ENCODE assay signal across 8 cellular contexts in the genomic region with DNA sequence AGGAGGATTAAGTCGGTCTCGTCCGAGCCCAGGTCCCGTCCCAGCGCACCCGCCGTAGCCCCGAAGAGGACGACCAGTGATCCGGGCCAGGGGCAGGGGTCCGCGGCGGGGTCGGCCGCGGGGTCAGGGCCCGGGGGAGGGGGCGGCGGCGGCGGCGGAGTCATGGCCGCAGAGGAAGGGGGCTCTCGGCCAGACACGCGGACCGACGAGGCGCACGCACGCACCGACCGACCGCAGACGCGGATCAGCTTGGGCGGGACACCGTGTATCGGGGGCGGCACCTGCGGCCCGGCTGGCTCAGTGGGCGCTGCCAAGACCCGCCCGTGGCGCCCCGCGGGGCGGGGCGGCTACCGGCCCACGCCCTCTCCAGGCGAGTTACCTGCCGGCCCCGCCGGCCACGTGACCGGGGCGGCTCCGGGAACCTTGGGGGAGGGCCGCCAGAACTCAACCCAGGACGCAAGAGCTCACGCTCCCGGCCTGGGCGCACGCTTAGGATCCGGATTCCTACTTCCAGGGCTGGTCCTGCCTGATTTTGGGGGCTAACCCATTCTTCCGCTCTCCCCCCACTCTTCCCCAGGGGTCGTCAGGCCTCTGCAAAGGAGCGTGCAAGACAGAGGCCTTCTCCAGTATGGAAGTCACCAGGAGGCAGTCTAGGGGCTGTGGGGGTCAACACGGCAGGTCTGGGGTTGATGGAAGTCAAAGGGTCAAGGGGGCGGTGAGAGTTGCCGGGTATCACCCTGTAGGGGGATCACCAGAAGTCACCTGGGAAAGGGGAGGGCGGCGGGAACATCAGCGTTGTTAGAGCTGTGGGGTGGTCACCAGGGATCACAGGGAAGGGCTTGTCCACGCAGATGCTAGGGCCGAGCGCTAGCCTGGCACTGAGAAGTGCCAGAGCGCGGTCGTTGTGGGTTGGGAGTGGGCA. TPM values are rescaled to one million over a fixed set of nuclear protein-coding genes. Genes with fewer than 3 reads are reported as not detected.
DNase-seq lines count a peak whose midpoint lies in the region; ATAC-seq and TF ChIP-seq lines count a peak whose summit lies in the region.

A gene (minus strand): TSS at position 246 of the 922 bp plus-strand sequence. CDS start 82 bp downstream, at position 164.

- WGBS in iPS DF 6.9 (ENCODE audit: insufficient coverage, insufficient read length) = no CpG with 5 or more reads among the region's 82 CpGs

- peak within 1 kb of the TSS; percentile 7 for H3K27ac ChIP-seq in iPS DF 6.9 (ENCODE audit: low read length)

- H3K4me2 ChIP-seq in skeletal muscle satellite cell (ENCODE audit: low read length) = peak within 1 kb of the TSS; percentile 91

- no peak for ATAC-seq in GM18505 (IDR thresholded peaks at IDR 0.05; ENCODE audit: unreplicated experiment)

- H3K36me3 ChIP-seq in adipocyte (ENCODE audit: control insufficient read depth, insufficient read depth, low read length, severe bottlenecking) = no peaks in the 10 kb centered on the region
- peaks cover 17% of the 10 kb centered on the region for H3K36me3 ChIP-seq in iPS DF 6.9 (ENCODE audit: control insufficient read depth, insufficient read depth, low read length)
- H3K36me3 ChIP-seq in skeletal muscle satellite cell (ENCODE audit: insufficient read depth, low read length) = no peaks in the 10 kb centered on the region

- H3K4me1 ChIP-seq in adipocyte (ENCODE audit: control insufficient read depth, insufficient read depth, low read length) = peaks cover 25% of the 10 kb centered on the region
- peaks cover 6% of the 10 kb centered on the region for H3K4me1 ChIP-seq in iPS DF 6.9 (ENCODE audit: control insufficient read depth, insufficient read depth, low read length)
- H3K4me1 ChIP-seq in skeletal muscle satellite cell (ENCODE audit: control insufficient read depth, insufficient read depth, low read length) = peaks cover 17% of the 10 kb centered on the region

- H3K27me3 ChIP-seq in adipocyte (replicated peaks; ENCODE audit: control insufficient read depth, insufficient read depth, low read length) = peaks cover 4% of the 10 kb centered on the region
- H3K27me3 ChIP-seq in iPS DF 6.9 (ENCODE audit: control insufficient read depth, insufficient read depth, low read length) = no peaks in the 10 kb centered on the region
- H3K27me3 ChIP-seq in skeletal muscle satellite cell (ENCODE audit: control insufficient read depth, insufficient read depth, low read length) = no peaks in the 10 kb centered on the region

- TF ChIP-seq POLR2A in GM18505 (IDR thresholded peaks at IDR 0.05; ENCODE audit: borderline replicate concordance, extremely low read depth, insufficient read depth, insufficient read length) = peak; percentile 30

- H3K9me3 ChIP-seq in adipocyte (ENCODE audit: control insufficient read depth, low read length) = no peaks in the 10 kb centered on the region
- H3K9me3 ChIP-seq in iPS DF 6.9 (ENCODE audit: control insufficient read depth, insufficient read depth, low read length) = no peaks in the 10 kb centered on the region
- no peaks in the 10 kb centered on the region for H3K9me3 ChIP-seq in skeletal muscle satellite cell (replicated peaks; ENCODE audit: low read length)

- H3K9ac ChIP-seq in adipocyte (ENCODE audit: low read length) (peak within 1 kb of the TSS; percentile 75), skeletal muscle satellite cell (ENCODE audit: low read depth, low read length) (peak within 1 kb of the TSS; percentile 81)

- DNase-seq in NCI-H510A (lab: John Stamatoyannopoulos, UW) (peak; percentile 80), adipocyte (ENCODE audit: low read depth) (no peak), iPS DF 6.9 (ENCODE audit: low read depth, low spot score) (no peak), NK-92 (lab: John Stamatoyannopoulos, UW; ENCODE audit: unreplicated experiment) (no peak), putamen (ENCODE audit: low spot score) (no peak), NCI-H1694 treated with DMSO at 0.1 percent for 48 hours (lab: John Stamatoyannopoulos, UW) (no peak)

- H3K4me3 ChIP-seq in adipocyte (ENCODE audit: low read length) (peak within 1 kb of the TSS; percentile 86), iPS DF 6.9 (ENCODE audit: low read length) (peak within 1 kb of the TSS; percentile 77), skeletal muscle satellite cell (ENCODE audit: low read length) (peak within 1 kb of the TSS; percentile 75)

RNA-seq across cellular contexts. Expression of the gene that starts here (rescaled TPM):
- under 0.01 TPM in 1 of 2 replicates, not detected in the other for total RNA-seq in skeletal muscle satellite cell (2012; rRNA removed)
